In genomic region chr17:75346906-75347305, GRCh38 we compare ENCODE assay signal across 9 cellular contexts. TPM values are rescaled to one million over a fixed set of nuclear protein-coding genes. Genes with fewer than 3 reads are reported as not detected.
A peak's percentile ranks its signal among the peaks of the same experiment; 100 is the strongest.
DNase-seq lines count a peak whose midpoint lies in the region; ATAC-seq and TF ChIP-seq lines count a peak whose summit lies in the region.
"Had no signal": no experiment of that assay in that cellular context is flagged by ENCODE, and none has a peak within 500 bp of the region (broad histone marks: within the 10 kb centered on the region; RNA-seq: fewer than 3 reads in every experiment).

No MANE protein-coding gene starts in this region.

- CTCF ChIA-PET in PC-3 (lab: Charles Lee): interaction anchor here (1.0 kb wide), 1 partner anchor 65 kb away, joined by 3 read pairs; no protein-coding TSS in a partner anchor

- ATAC-seq in stimulated activated effector memory CD8-positive, alpha-beta T cell treated with anti-CD3 and anti-CD28 coated beads, Interleukin-12 subunit alpha, Interleukin-12 subunit beta, amount 100 ng/mL, for 72 hours: peak; percentile 73
- ATAC-seq in gastrocnemius medialis (no peak), PC-3 (no peak)

- no peak overlapping the region for H2AFZ ChIP-seq in PC-3 (ENCODE audit: low read length)

- peaks cover 87% of the 10 kb centered on the region for H3K4me1 Mint-ChIP-seq in stimulated activated effector memory CD8-positive, alpha-beta T cell treated with anti-CD3 and anti-CD28 coated beads, Interleukin-12 subunit alpha, Interleukin-12 subunit beta, amount 100 ng/mL, for 72 hours

- H3F3A ChIP-seq in PC-3 (ENCODE audit: low read length, unreplicated experiment): no peaks in the 10 kb centered on the region

- H3K27me3 ChIP-seq in gastrocnemius medialis (no peaks in the 10 kb centered on the region), PC-3 (ENCODE audit: low read length) (no peaks in the 10 kb centered on the region)

- no peaks in the 10 kb centered on the region for H3K9me3 Mint-ChIP-seq in stimulated activated effector memory CD8-positive, alpha-beta T cell treated with anti-CD3 and anti-CD28 coated beads, Interleukin-12 subunit alpha, Interleukin-12 subunit beta, amount 100 ng/mL, for 72 hours

- peak overlapping the region; percentile 41 for H3K4me3 Mint-ChIP-seq in stimulated activated effector memory CD8-positive, alpha-beta T cell treated with anti-CD3 and anti-CD28 coated beads, Interleukin-12 subunit alpha, Interleukin-12 subunit beta, amount 100 ng/mL, for 72 hours

- peaks cover 31 to 56% of the 10 kb centered on the region in 2 donors for H3K4me1 ChIP-seq in gastrocnemius medialis
- no peaks in the 10 kb centered on the region for H3K4me1 ChIP-seq in PC-3 (ENCODE audit: insufficient read depth, low read length)

- peaks cover 7% of the 10 kb centered on the region for H3K36me3 Mint-ChIP-seq in stimulated activated effector memory CD8-positive, alpha-beta T cell treated with anti-CD3 and anti-CD28 coated beads, Interleukin-12 subunit alpha, Interleukin-12 subunit beta, amount 100 ng/mL, for 72 hours

- BruUV-seq in PC-3 (replicated peaks; lab: Mats Ljungman, UMichigan): no TSS peak

- H3K4me2 ChIP-seq in PC-3 (ENCODE audit: low read length): no peak overlapping the region

- H3K27ac Mint-ChIP-seq in stimulated activated effector memory CD8-positive, alpha-beta T cell treated with anti-CD3 and anti-CD28 coated beads, Interleukin-12 subunit alpha, Interleukin-12 subunit beta, amount 100 ng/mL, for 72 hours: peak overlapping the region; percentile 78

- intact Hi-C loops in gastrocnemius medialis (cut with DNase I; ENCODE audit: low total_unique reads): no loop called here
- intact Hi-C loops in PC-3 (cut with micrococcal nuclease): no loop called here

- no peak for TF ChIP-seq CTCF in fibroblast of mammary gland (conservative IDR thresholded peaks at IDR 0.05; ENCODE audit: control insufficient read depth, insufficient read depth, low read depth, low read length)
- no peak for TF ChIP-seq CTCF in gastrocnemius medialis (IDR thresholded peaks at IDR 0.05 in 4 of 5, conservative IDR thresholded peaks at IDR 0.05 in 1 of 5)
- no peak for TF ChIP-seq CTCF in PC-3 (conservative IDR thresholded peaks at IDR 0.05; ENCODE audit: low read depth, low read length)

- TF ChIP-seq POLR2A in gastrocnemius medialis (IDR thresholded peaks at IDR 0.05): no peak

- H3K4me3 ChIP-seq in fibroblast of mammary gland (ENCODE audit: control insufficient read depth, low read depth, low read length) (no peak overlapping the region), gastrocnemius medialis (no peak overlapping the region), PC-3 (ENCODE audit: low read length) (no peak overlapping the region)

- H3K9me2 ChIP-seq in PC-3 (replicated peaks; ENCODE audit: low read length): no peaks in the 10 kb centered on the region

- peaks cover 88% of the 10 kb centered on the region for H3K79me2 ChIP-seq in PC-3 (ENCODE audit: low read length)

- H4K20me1 ChIP-seq in PC-3 (ENCODE audit: low read length): peaks cover 9% of the 10 kb centered on the region; the same call in 1 of the 2 replicates

- in situ Hi-C loops in gastrocnemius medialis (cut with MboI; ENCODE audit: low sequenced_read_pairs in 4 of 4): no loop called here

- H3K36me3 ChIP-seq in gastrocnemius medialis (no peaks in the 10 kb centered on the region), PC-3 (ENCODE audit: low read depth, low read length) (no peaks in the 10 kb centered on the region)

- H3K9me3 ChIP-seq in gastrocnemius medialis (no peaks in the 10 kb centered on the region), PC-3 (ENCODE audit: low read length) (no peaks in the 10 kb centered on the region)

- peak; percentile 25 for DNase-seq in activated naive CD4-positive, alpha-beta T cell treated with Interleukin-2 at 50 U/mL for 16 hours
- no peak for DNase-seq in activated naive CD4-positive, alpha-beta T cell treated with anti-CD3 and anti-CD28 coated beads, Interleukin-2, amount 50 U/mL, for 16 hours
- DNase-seq in SK-N-DZ (ENCODE audit: low spot score) (peak; percentile 83), fibroblast of mammary gland (ENCODE audit: low read depth) (peak; percentile 63), gastrocnemius medialis (no peak), PC-3 (no peak)
- peak in 1 of 2 donors; percentile 54 for DNase-seq in stimulated activated effector memory CD8-positive, alpha-beta T cell treated with anti-CD3 and anti-CD28 coated beads, Interleukin-12 subunit alpha, Interleukin-12 subunit beta, amount 100 ng/mL, for 72 hours (ENCODE audit: low spot score in 2 of 2)
- no peak for DNase-seq in activated effector memory CD4-positive, alpha-beta T cell treated with anti-CD3 and anti-CD28 coated beads, Interleukin-2, amount 50 U/mL, for 16 hours
- DNase-seq: posterior cingulate gyrus had no signal

- H3K9ac ChIP-seq in PC-3 (ENCODE audit: low read length): no peak overlapping the region

- POLR2A ChIA-PET in PC-3 (lab: Charles Lee; ENCODE audit: unreplicated experiment): no interaction called here

- H3K27ac ChIP-seq in gastrocnemius medialis (no peak overlapping the region), PC-3 (ENCODE audit: low read length) (no peak overlapping the region)

RNA-seq across cellular contexts. Expression of gene SLC25A19, which starts 57.7 kb away (rescaled TPM):
- polyA plus RNA-seq in SK-N-DZ (2014; cell fraction: cytosol; rRNA removed): 30.2 and 36.1 TPM in 2 replicates
- 42.9 and 54.7 TPM in 2 replicates for polyA plus RNA-seq in SK-N-DZ (2014; cell fraction: nucleus; rRNA removed)
- 10 to 100 TPM in 3 of 4 donors, 1 to 10 TPM in 1; 6.1 to 18.7 (median 14.4) TPM for total RNA-seq in gastrocnemius medialis
- total RNA-seq in PC-3 (2014; rRNA removed): 75.0 and 76.9 TPM in 2 replicates

RNA-seq across cellular contexts. Expression of gene GRB2, which starts 58.6 kb away (rescaled TPM):
- polyA plus RNA-seq in SK-N-DZ (2014; cell fraction: cytosol; rRNA removed): 115 and 116 TPM in 2 replicates
- polyA plus RNA-seq in SK-N-DZ (2014; cell fraction: nucleus; rRNA removed): 37.0 and 61.0 TPM in 2 replicates
- 10 to 100 TPM; 41.7 to 88.5 (median 68.8) TPM for total RNA-seq in gastrocnemius medialis
- total RNA-seq in PC-3 (2014; rRNA removed): 224 and 282 TPM in 2 replicates

Comparison
In these comparisons a context has a peak if more than half of its experiments do, and no peak if none do; other contexts are left out.
1. DNase-seq: peak in activated naive CD4-positive, alpha-beta T cell treated with Interleukin-2 at 50 U/mL for 16 hours (single experiment), SK-N-DZ (single experiment) and fibroblast of mammary gland (single experiment); none in activated naive CD4-positive, alpha-beta T cell treated with anti-CD3 and anti-CD28 coated beads, Interleukin-2, amount 50 U/mL, for 16 hours (single experiment), activated effector memory CD4-positive, alpha-beta T cell treated with anti-CD3 and anti-CD28 coated beads, Interleukin-2, amount 50 U/mL, for 16 hours (single experiment), gastrocnemius medialis (0 of 2) and PC-3 (single experiment).